Comparison of ENCODE assay signal across 14 cellular contexts in the genomic region with DNA sequence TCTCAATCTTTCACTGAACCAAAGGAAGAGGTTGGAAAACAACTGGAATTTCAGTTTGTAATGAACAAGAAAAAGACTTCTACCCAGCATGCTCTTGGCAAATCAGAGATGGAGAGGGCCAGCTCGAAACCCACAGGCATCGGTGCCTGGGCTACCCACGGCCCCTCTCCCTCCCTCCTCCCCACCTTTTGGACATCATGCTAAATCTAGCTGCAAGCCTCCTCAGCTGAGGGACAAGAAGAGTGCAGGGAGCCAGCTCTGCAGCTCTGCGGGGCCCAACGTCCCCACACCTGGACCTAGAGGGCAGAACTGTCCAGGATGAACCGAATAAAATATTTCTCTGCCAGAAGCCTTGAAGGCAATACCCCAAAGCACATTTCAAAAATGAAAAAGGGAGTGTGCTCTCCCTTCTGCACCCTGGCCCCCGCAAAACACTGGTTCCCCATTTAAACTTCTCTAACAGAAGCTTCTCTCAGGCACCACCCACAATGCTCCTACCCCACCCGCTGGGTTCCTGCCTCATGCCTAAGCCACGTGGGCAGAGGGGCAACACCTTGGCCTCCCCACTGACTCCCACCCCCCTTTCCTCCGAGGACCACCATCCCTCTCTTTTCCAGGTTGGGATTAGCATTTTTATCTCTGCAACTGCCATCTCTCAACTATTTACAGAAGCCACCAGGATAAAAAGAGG. TPM values are rescaled to one million over a fixed set of nuclear protein-coding genes. Genes with fewer than 3 reads are reported as not detected.
A peak's percentile ranks its signal among the peaks of the same experiment; 100 is the strongest.
DNase-seq lines count a peak whose midpoint lies in the region; ATAC-seq and TF ChIP-seq lines count a peak whose summit lies in the region.
"Had no signal": no experiment of that assay in that cellular context is flagged by ENCODE, and none has a peak within 500 bp of the region (broad histone marks: within the 10 kb centered on the region; RNA-seq: fewer than 3 reads in every experiment).

No MANE protein-coding gene starts in this region.

- H3K9me3 ChIP-seq in naive thymus-derived CD4-positive, alpha-beta T cell (ENCODE audit: control insufficient read depth in 2 of 3, low read length in 3 of 3), result no peaks in the 10 kb centered on the region

- POLR2A ChIA-PET in naive thymus-derived CD4-positive, alpha-beta T cell (lab: Charles Lee), result interaction anchor here (0.6 to 1.0 kb wide), 2 partner anchors 9 to 16 kb away, joined by 3 to 5 read pairs; no protein-coding TSS in a partner anchor

- H3K9me3 Mint-ChIP-seq in activated T-helper 2 cell treated with anti-CD3 and anti-CD28 coated beads, Interferon-gamma antibody, Interleukin-2, Interleukin-4, amounts not matched to agents 10 μg/mL and 5 μg/mL and 100 μg/mL, durations not matched to agents 14 hours and 24 hours and 36 hours, result no peaks in the 10 kb centered on the region
- H3K9me3 Mint-ChIP-seq in naive thymus-derived CD4-positive, alpha-beta T cell, result no peaks in the 10 kb centered on the region
- H3K9me3 Mint-ChIP-seq in activated naive CD4-positive, alpha-beta T cell treated with anti-CD3 and anti-CD28 coated beads, Interleukin-2, amount 10 ng/mL, durations not matched to agents 7 days and 5 days, result no peaks in the 10 kb centered on the region
- H3K9me3 Mint-ChIP-seq: natural killer cell treated with Interleukin-12 subunit alpha and Interleukin-12 subunit beta and Interleukin-15 and Interleukin-18, amount 100 ng/mL, for 72 hours had no signal

- no peaks in the 10 kb centered on the region for H3K27me3 ChIP-seq in naive thymus-derived CD4-positive, alpha-beta T cell (ENCODE audit: control insufficient read depth in 2 of 2, insufficient read depth in 2 of 2, low read length in 2 of 2)

- TF ChIP-seq CTCF in GM20000 (IDR thresholded peaks at IDR 0.05; ENCODE audit: extremely low read depth, missing control alignments), result no peak

- peaks cover 17% of the 10 kb centered on the region for H3K36me3 Mint-ChIP-seq in activated T-helper 2 cell treated with anti-CD3 and anti-CD28 coated beads, Interferon-gamma antibody, Interleukin-2, Interleukin-4, amounts not matched to agents 10 μg/mL and 5 μg/mL and 100 μg/mL, durations not matched to agents 14 hours and 24 hours and 36 hours (ENCODE audit: low read depth)
- H3K36me3 Mint-ChIP-seq in naive thymus-derived CD4-positive, alpha-beta T cell, result peaks cover 0 to 14% (median 1%) of the 10 kb centered on the region in 5 donors
- peaks cover 14% of the 10 kb centered on the region for H3K36me3 Mint-ChIP-seq in activated naive CD4-positive, alpha-beta T cell treated with anti-CD3 and anti-CD28 coated beads, Interleukin-2, amount 10 ng/mL, durations not matched to agents 7 days and 5 days
- H3K36me3 Mint-ChIP-seq: natural killer cell treated with Interleukin-12 subunit alpha and Interleukin-12 subunit beta and Interleukin-15 and Interleukin-18, amount 100 ng/mL, for 72 hours had no signal

- peak overlapping the region; percentile 22 for H3K27ac Mint-ChIP-seq in activated T-helper 2 cell treated with anti-CD3 and anti-CD28 coated beads, Interferon-gamma antibody, Interleukin-2, Interleukin-4, amounts not matched to agents 10 μg/mL and 5 μg/mL and 100 μg/mL, durations not matched to agents 14 hours and 24 hours and 36 hours
- peak overlapping the region in 2 of 9 donors; percentile 8 to 39 for H3K27ac Mint-ChIP-seq in naive thymus-derived CD4-positive, alpha-beta T cell
- H3K27ac Mint-ChIP-seq in activated naive CD4-positive, alpha-beta T cell treated with anti-CD3 and anti-CD28 coated beads, Interleukin-2, amount 10 ng/mL, durations not matched to agents 7 days and 5 days, result no peak overlapping the region
- H3K27ac Mint-ChIP-seq: natural killer cell treated with Interleukin-12 subunit alpha and Interleukin-12 subunit beta and Interleukin-15 and Interleukin-18, amount 100 ng/mL, for 72 hours had no signal

- H3K4me1 ChIP-seq in naive thymus-derived CD4-positive, alpha-beta T cell (ENCODE audit: control insufficient read depth in 2 of 2, insufficient read depth in 2 of 2, low read length in 2 of 2), result no peaks in the 10 kb centered on the region

- DNase-seq in Ammon's horn (ENCODE audit: low spot score) (peak; percentile 47), GM20000 (ENCODE audit: low spot score) (peak; percentile 52), OCI-M2 (lab: John Stamatoyannopoulos, UW; ENCODE audit: unreplicated experiment) (no peak), NCI-H524 treated with DMSO at 0.1 percent for 48 hours (lab: John Stamatoyannopoulos, UW) (no peak)
- no peak for DNase-seq in activated T-helper 2 cell treated with anti-CD3 and anti-CD28 coated beads, Interferon-gamma antibody, Interleukin-2, Interleukin-4, amounts not matched to agents 10 μg/mL and 5 μg/mL and 100 μg/mL, durations not matched to agents 14 hours and 24 hours and 36 hours (ENCODE audit: low spot score)
- no peak for DNase-seq in naive thymus-derived CD4-positive, alpha-beta T cell
- DNase-seq in stimulated activated naive CD4-positive, alpha-beta T cell treated with Interleukin-2 at 50 U/mL for 16 hours (lab: John Stamatoyannopoulos, UW), result no peak
- DNase-seq in activated naive CD4-positive, alpha-beta T cell treated with anti-CD3 and anti-CD28 coated beads, Interleukin-2, amount 10 ng/mL, durations not matched to agents 7 days and 5 days, result no peak
- DNase-seq: activated CD4-positive, CD25-positive, alpha-beta regulatory T cell treated with anti-CD3 and anti-CD28 coated beads, Interleukin-2, amount 50 U/mL, for 72 hours; activated effector memory CD4-positive, alpha-beta T cell treated with anti-CD3 and anti-CD28 coated beads, Interleukin-2, amount 50 U/mL, for 16 hours; NCI-H1092 treated with DMSO at 0.1 percent for 48 hours; small intestine had no signal

- no peak overlapping the region for H3K4me3 Mint-ChIP-seq in activated T-helper 2 cell treated with anti-CD3 and anti-CD28 coated beads, Interferon-gamma antibody, Interleukin-2, Interleukin-4, amounts not matched to agents 10 μg/mL and 5 μg/mL and 100 μg/mL, durations not matched to agents 14 hours and 24 hours and 36 hours (ENCODE audit: low read depth)
- H3K4me3 Mint-ChIP-seq in naive thymus-derived CD4-positive, alpha-beta T cell, result no peak overlapping the region
- H3K4me3 Mint-ChIP-seq in activated naive CD4-positive, alpha-beta T cell treated with anti-CD3 and anti-CD28 coated beads, Interleukin-2, amount 10 ng/mL, durations not matched to agents 7 days and 5 days, result no peak overlapping the region
- H3K4me3 Mint-ChIP-seq: natural killer cell treated with Interleukin-12 subunit alpha and Interleukin-12 subunit beta and Interleukin-15 and Interleukin-18, amount 100 ng/mL, for 72 hours had no signal

- no peak overlapping the region for H3K27ac ChIP-seq in naive thymus-derived CD4-positive, alpha-beta T cell (ENCODE audit: low read depth, low read length)

- H3K4me1 Mint-ChIP-seq in activated T-helper 2 cell treated with anti-CD3 and anti-CD28 coated beads, Interferon-gamma antibody, Interleukin-2, Interleukin-4, amounts not matched to agents 10 μg/mL and 5 μg/mL and 100 μg/mL, durations not matched to agents 14 hours and 24 hours and 36 hours (ENCODE audit: low read depth), result peaks cover 2% of the 10 kb centered on the region
- peaks cover 4 to 20% (median 6%) of the 10 kb centered on the region in 7 donors for H3K4me1 Mint-ChIP-seq in naive thymus-derived CD4-positive, alpha-beta T cell
- H3K4me1 Mint-ChIP-seq in activated naive CD4-positive, alpha-beta T cell treated with anti-CD3 and anti-CD28 coated beads, Interleukin-2, amount 10 ng/mL, durations not matched to agents 7 days and 5 days, result peaks cover 29% of the 10 kb centered on the region

- CTCF ChIA-PET in naive thymus-derived CD4-positive, alpha-beta T cell (lab: Charles Lee), result no interaction called here
- CTCF ChIA-PET in activated naive CD4-positive, alpha-beta T cell treated with anti-CD3 and anti-CD28 coated beads, Interleukin-2, amount 10 ng/mL, durations not matched to agents 7 days and 5 days (lab: Charles Lee), result no interaction called here

- H3K4me3 ChIP-seq in naive thymus-derived CD4-positive, alpha-beta T cell (ENCODE audit: low read length), result no peak overlapping the region
- H3K4me3 ChIP-seq: SK-N-MC had no signal

- no peaks in the 10 kb centered on the region for H3K27me3 Mint-ChIP-seq in activated T-helper 2 cell treated with anti-CD3 and anti-CD28 coated beads, Interferon-gamma antibody, Interleukin-2, Interleukin-4, amounts not matched to agents 10 μg/mL and 5 μg/mL and 100 μg/mL, durations not matched to agents 14 hours and 24 hours and 36 hours (ENCODE audit: low read depth)
- H3K27me3 Mint-ChIP-seq in naive thymus-derived CD4-positive, alpha-beta T cell, result no peaks in the 10 kb centered on the region
- H3K27me3 Mint-ChIP-seq in activated naive CD4-positive, alpha-beta T cell treated with anti-CD3 and anti-CD28 coated beads, Interleukin-2, amount 10 ng/mL, durations not matched to agents 7 days and 5 days, result no peaks in the 10 kb centered on the region
- H3K27me3 Mint-ChIP-seq: natural killer cell treated with Interleukin-12 subunit alpha and Interleukin-12 subunit beta and Interleukin-15 and Interleukin-18, amount 100 ng/mL, for 72 hours had no signal

- peak; percentile 45 for ATAC-seq in naive thymus-derived CD4-positive, alpha-beta T cell
- ATAC-seq: natural killer cell treated with Interleukin-12 subunit alpha and Interleukin-12 subunit beta and Interleukin-15 and Interleukin-18, amount 100 ng/mL, for 72 hours had no signal

- no peaks in the 10 kb centered on the region for H3K36me3 ChIP-seq in naive thymus-derived CD4-positive, alpha-beta T cell (ENCODE audit: control insufficient read depth in 2 of 3, insufficient read depth in 3 of 3, low read length in 3 of 3)

- intact Hi-C loops in activated T-helper 2 cell treated with anti-CD3 and anti-CD28 coated beads, Interferon-gamma antibody, Interleukin-2, Interleukin-4, amounts not matched to agents 10 μg/mL and 5 μg/mL and 100 μg/mL, durations not matched to agents 14 hours and 24 hours and 36 hours (cut with micrococcal nuclease), result no loop called here
- intact Hi-C loops in naive thymus-derived CD4-positive, alpha-beta T cell (cut with micrococcal nuclease), result no loop called here

RNA-seq across cellular contexts. Expression of a gene that starts 8.2 kb away (rescaled TPM):
- total RNA-seq in activated T-helper 2 cell treated with anti-CD3 and anti-CD28 coated beads, Interferon-gamma antibody, Interleukin-2, Interleukin-4, amounts not matched to agents 10 μg/mL and 5 μg/mL and 100 μg/mL, durations not matched to agents 14 hours and 24 hours and 36 hours, result 33.3 and 35.2 TPM in 2 replicates
- total RNA-seq in naive thymus-derived CD4-positive, alpha-beta T cell, result 10 to 100 TPM; 15.5 to 38.7 (median 18.1) TPM
- 10 to 100 TPM; 13.9 to 14.6 TPM for polyA plus RNA-seq in naive thymus-derived CD4-positive, alpha-beta T cell

Comparison
In these comparisons a context has a peak if more than half of its experiments do, and no peak if none do; other contexts are left out.
1. DNase-seq: peak in Ammon's horn (single experiment) and GM20000 (single experiment); none in activated T-helper 2 cell treated with anti-CD3 and anti-CD28 coated beads, Interferon-gamma antibody, Interleukin-2, Interleukin-4, amounts not matched to agents 10 μg/mL and 5 μg/mL and 100 μg/mL, durations not matched to agents 14 hours and 24 hours and 36 hours (single experiment), naive thymus-derived CD4-positive, alpha-beta T cell (0 of 9), stimulated activated naive CD4-positive, alpha-beta T cell treated with Interleukin-2 at 50 U/mL for 16 hours (single experiment), OCI-M2 (single experiment), activated naive CD4-positive, alpha-beta T cell treated with anti-CD3 and anti-CD28 coated beads, Interleukin-2, amount 10 ng/mL, durations not matched to agents 7 days and 5 days (single experiment) and NCI-H524 treated with DMSO at 0.1 percent for 48 hours (single experiment).